ENCODE assay signal across 8 cellular contexts in genomic region chr2:144333144-144333555, GRCh38.
A peak's percentile ranks its signal among the peaks of the same experiment; 100 is the strongest.
DNase-seq lines count a peak whose midpoint lies in the region; ATAC-seq and TF ChIP-seq lines count a peak whose summit lies in the region.

No MANE protein-coding gene starts in this region.

- H3K4me3 ChIP-seq in ACC112 (ENCODE audit: low read depth, low read length) (peak overlapping the region; percentile 78), HUES6 (ENCODE audit: low read depth, low read length) (peak overlapping the region; percentile 83)

- ATAC-seq in naive B cell (ENCODE audit: low read depth in 2 of 2) (no peak), foreskin keratinocyte (no peak)

- H3K79me2 ChIP-seq in ACC112 (ENCODE audit: control insufficient read depth, insufficient read depth, low read length, unreplicated experiment) = peaks cover 13% of the 10 kb centered on the region

- H3K27me3 Mint-ChIP-seq in naive B cell = no peaks in the 10 kb centered on the region

- H3K4me1 ChIP-seq in ACC112 (ENCODE audit: control insufficient read depth, insufficient read depth, low read length, unreplicated experiment) (peaks cover 16% of the 10 kb centered on the region), HUES6 (ENCODE audit: control insufficient read depth, insufficient read depth, low read length) (peaks cover 27% of the 10 kb centered on the region), foreskin keratinocyte (no peaks in the 10 kb centered on the region)

- H3K36me3 ChIP-seq in ACC112 (ENCODE audit: insufficient read depth, low read length) = no peaks in the 10 kb centered on the region
- no peaks in the 10 kb centered on the region for H3K36me3 ChIP-seq in HUES6 (ENCODE audit: control insufficient read depth, insufficient read depth, low read length)

- H3K9me3 Mint-ChIP-seq in naive B cell = no peaks in the 10 kb centered on the region

- no peaks in the 10 kb centered on the region for H3K36me3 Mint-ChIP-seq in naive B cell

- H3K4me1 Mint-ChIP-seq in naive B cell = peaks cover 15 to 19% (median 17%) of the 10 kb centered on the region in 3 donors

- no peaks in the 10 kb centered on the region for H3K27me3 ChIP-seq in ACC112 (ENCODE audit: insufficient read depth, low read length)
- H3K27me3 ChIP-seq in HUES6 (ENCODE audit: control insufficient read depth, insufficient read depth, low read length) = peaks cover 5% of the 10 kb centered on the region; the same call in 1 of the 2 replicates
- H3K27me3 ChIP-seq in foreskin keratinocyte = no peaks in the 10 kb centered on the region

- DNase-seq in cerebellar cortex (ENCODE audit: low spot score) (peak; percentile 5), naive B cell (no peak), DMS53 (lab: John Stamatoyannopoulos, UW) (no peak), middle frontal gyrus (ENCODE audit: extremely low spot score, low spot score) (no peak), NCI-H1417 (lab: John Stamatoyannopoulos, UW) (no peak), foreskin keratinocyte (no peak)

- peak overlapping the region in 4 of 6 donors; percentile 20 to 94 (median 74) for H3K27ac Mint-ChIP-seq in naive B cell

- no peaks in the 10 kb centered on the region; the same call in 1 of the 2 replicates for H3K9me3 ChIP-seq in HUES6 (ENCODE audit: control insufficient read depth, insufficient read depth, low read depth, low read length)

- H3K4me3 Mint-ChIP-seq in naive B cell = peak overlapping the region; percentile 87 to 96 (median 92)

- H2AFZ ChIP-seq in ACC112 (ENCODE audit: low read length, unreplicated experiment) = peak overlapping the region; percentile 88

- H3K27ac ChIP-seq in ACC112 (ENCODE audit: low read depth, low read length) (no peak overlapping the region), HUES6 (ENCODE audit: low read depth, low read length) (no peak overlapping the region), foreskin keratinocyte (no peak overlapping the region)

- no peak for TF ChIP-seq CTCF in foreskin keratinocyte (conservative IDR thresholded peaks at IDR 0.05)

- peak overlapping the region; percentile 76 for H3K9ac ChIP-seq in HUES6 (ENCODE audit: low read length)
